In the genomic region with DNA sequence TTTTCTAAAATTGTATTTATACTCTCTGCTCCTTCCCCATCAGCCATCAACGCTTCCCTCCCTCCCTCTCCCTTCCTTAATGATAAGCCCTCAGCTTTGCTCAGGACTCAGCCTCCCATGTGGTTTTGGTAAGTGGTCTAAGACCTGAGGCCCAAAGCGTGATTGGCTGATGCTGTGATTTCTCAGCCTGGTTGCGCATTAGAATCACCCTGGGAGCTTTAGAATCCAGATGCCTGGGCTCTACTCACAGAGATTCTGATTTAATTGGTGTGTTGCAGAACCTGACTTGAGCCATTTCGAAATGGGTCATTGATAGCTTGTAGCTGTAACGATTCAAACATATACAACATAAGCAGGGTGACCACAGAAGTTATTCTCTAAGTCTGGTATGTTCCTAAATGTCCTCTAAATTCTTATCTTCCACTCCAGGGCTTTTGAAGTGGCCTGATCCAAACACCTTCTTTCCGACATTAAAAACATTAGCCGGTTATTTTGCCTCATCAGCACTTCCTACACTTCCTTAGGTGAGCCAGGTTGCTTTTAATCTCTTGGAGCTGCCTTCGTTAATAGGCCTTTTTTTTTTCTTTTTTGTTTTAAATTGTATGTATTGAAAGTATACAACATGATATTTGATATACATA, we compare ENCODE assay signal across 11 cellular contexts.
"Had no signal": no experiment of that assay in that cellular context is flagged by ENCODE, and none has a peak within 500 bp of the region (broad histone marks: within the 10 kb centered on the region; RNA-seq: fewer than 3 reads in every experiment).

No MANE protein-coding gene starts in this region.

- H3K4me1 ChIP-seq: colonic mucosa had no signal

- H3K27ac ChIP-seq: adrenal gland, colonic mucosa, tibial artery had no signal

- H3K4me3 ChIP-seq: adrenal gland, colonic mucosa, tibial artery had no signal

- H3K27me3 ChIP-seq: adrenal gland, colonic mucosa, tibial artery had no signal

- DNase-seq: activated CD4-positive, alpha-beta T cell treated with anti-CD3 and anti-CD28 coated beads, Interleukin-2, amount 10 ng/mL, durations not matched to agents 24 days and 14 days; activated naive CD4-positive, alpha-beta T cell treated with anti-CD3 and anti-CD28 coated beads, Interleukin-2, amount 50 U/mL, for 16 hours; activated T-cell treated with anti-CD3 and anti-CD28 coated beads for 4 hours; adrenal gland; caudate nucleus; colonic mucosa; hippocampal formation; mammary epithelial cell; stimulated activated CD4-positive, alpha-beta T cell treated with anti-CD3 and anti-CD28 coated beads, Interleukin-4, amount 100 ng/mL, for 4 hours; tibial artery had no signal

- H3K9me3 ChIP-seq: adrenal gland, colonic mucosa, tibial artery had no signal

- H3K36me3 ChIP-seq: adrenal gland, colonic mucosa, tibial artery had no signal

- FAIRE-seq: endothelial cell of umbilical vein had no signal
